ENCODE assay signal across 8 cellular contexts in genomic region chr7:130996841-130997231, GRCh38.
DNase-seq lines count a peak whose midpoint lies in the region; TF ChIP-seq lines count a peak whose summit lies in the region.

No MANE protein-coding gene starts in this region.

- peaks cover 70% of the 10 kb centered on the region for H3K4me1 Mint-ChIP-seq in nephron progenitor cell

- H3K27me3 Mint-ChIP-seq in nephron progenitor cell (ENCODE audit: low read depth, poor library complexity), result no peaks in the 10 kb centered on the region

- no peaks in the 10 kb centered on the region for H3K9me3 Mint-ChIP-seq in nephron progenitor cell

- intact Hi-C loops in dorsolateral prefrontal cortex (cut with DNase I), result no loop called here

- H3K27ac Mint-ChIP-seq in nephron progenitor cell, result peak overlapping the region; percentile 70

- no peaks in the 10 kb centered on the region for H3K36me3 Mint-ChIP-seq in nephron progenitor cell (ENCODE audit: low read depth)

- no peak overlapping the region for H3K4me3 Mint-ChIP-seq in nephron progenitor cell

- peak; percentile 93 for DNase-seq in HT-29 (ENCODE audit: low spot score)
- DNase-seq in SHP77 treated with DMSO at 0.1 percent for 48 hours (lab: John Stamatoyannopoulos, UW), result peak; percentile 87
- no peak for DNase-seq in dorsolateral prefrontal cortex
- DNase-seq in nephron progenitor cell, result no peak
- no peak for DNase-seq in T-helper 9 cell
- no peak for DNase-seq in NCI-H128 (lab: John Stamatoyannopoulos, UW; ENCODE audit: unreplicated experiment)
- DNase-seq in midbrain (lab: John Stamatoyannopoulos, UW), result no peak
- DNase-seq in GM20000 (ENCODE audit: low spot score), result no peak

- no peaks in the 10 kb centered on the region for H3K27me3 ChIP-seq in dorsolateral prefrontal cortex

- H3K27ac ChIP-seq in dorsolateral prefrontal cortex, result peak overlapping the region in 53 of 59 donors; percentile 1 to 97 (median 79)

- H3K4me3 ChIP-seq in dorsolateral prefrontal cortex, result peak overlapping the region in 9 of 59 donors; percentile 1 to 21 (median 11)

- TF ChIP-seq CTCF in dorsolateral prefrontal cortex (IDR thresholded peaks at IDR 0.05 in 54 of 56, conservative IDR thresholded peaks at IDR 0.05 in 2 of 56; ENCODE audit: low read depth in 1 of 56, partially characterized antibody in 56 of 56) (no peak), nephron progenitor cell (IDR thresholded peaks at IDR 0.05) (no peak), GM20000 (IDR thresholded peaks at IDR 0.05; ENCODE audit: extremely low read depth, missing control alignments) (no peak)

Comparison
In these comparisons a context has a peak if more than half of its experiments do, and no peak if none do; other contexts are left out.
1. DNase-seq: peak in HT-29 (single experiment) and SHP77 treated with DMSO at 0.1 percent for 48 hours (single experiment); none in dorsolateral prefrontal cortex (0 of 10), nephron progenitor cell (single experiment), T-helper 9 cell (single experiment), NCI-H128 (single experiment), midbrain (single experiment) and GM20000 (single experiment).